In genomic region chr16:4660454-4661007, GRCh38 we compare ENCODE assay signal across 8 cellular contexts. TPM values are rescaled to one million over a fixed set of nuclear protein-coding genes. Genes with fewer than 3 reads are reported as not detected.
DNase-seq lines count a peak whose midpoint lies in the region; ATAC-seq and TF ChIP-seq lines count a peak whose summit lies in the region.
"Had no signal": no experiment of that assay in that cellular context is flagged by ENCODE, and none has a peak within 500 bp of the region (broad histone marks: within the 10 kb centered on the region; RNA-seq: fewer than 3 reads in every experiment).

No MANE protein-coding gene starts in this region.

- no peaks in the 10 kb centered on the region for H3K9me3 Mint-ChIP-seq in natural killer cell

- DNase-seq in activated CD4-positive, alpha-beta T cell treated with anti-CD3 and anti-CD28 coated beads for 4 hours = peak; percentile 79 to 81
- peak in 54 of 61 donors; percentile 18 to 95 (median 76) for DNase-seq in caudate nucleus (lab: John Stamatoyannopoulos, UW)
- DNase-seq in natural killer cell = peak; percentile 40
- peak; percentile 40 for DNase-seq in stromal cell of bone marrow (ENCODE audit: low read depth)
- DNase-seq in colonic mucosa = no peak

- no peak overlapping the region for H3K4me3 ChIP-seq in colonic mucosa
- H3K4me3 ChIP-seq: skin epidermis had no signal

- peaks cover 29 to 36% of the 10 kb centered on the region in 2 donors for H3K4me1 Mint-ChIP-seq in natural killer cell

- H3K9me3 ChIP-seq in colonic mucosa = no peaks in the 10 kb centered on the region

- no peaks in the 10 kb centered on the region for H3K27me3 ChIP-seq in colonic mucosa

- no peak overlapping the region for H3K9ac ChIP-seq in colonic mucosa (ENCODE audit: low read depth in 2 of 2, low read length in 2 of 2)

- peak overlapping the region; percentile 69 for H3K4me3 Mint-ChIP-seq in natural killer cell

- TF ChIP-seq CTCF in natural killer cell (IDR thresholded peaks at IDR 0.05) = no peak
- TF ChIP-seq CTCF in colonic mucosa (IDR thresholded peaks at IDR 0.05) = no peak

- intact Hi-C loops in natural killer cell (cut with micrococcal nuclease) (no loop called here), colonic mucosa (cut with DNase I) (no loop called here)

- peak overlapping the region; percentile 61 to 77 for H3K27ac Mint-ChIP-seq in natural killer cell

- H3K36me3 Mint-ChIP-seq in natural killer cell = no peaks in the 10 kb centered on the region

- H3K27me3 Mint-ChIP-seq in natural killer cell (ENCODE audit: low read depth in 2 of 2) = no peaks in the 10 kb centered on the region

- peak; percentile 38 for ATAC-seq in HG03442 (IDR thresholded peaks at IDR 0.05; ENCODE audit: unreplicated experiment)
- ATAC-seq in natural killer cell = peak; percentile 38 to 73 (median 66)
- no peak for ATAC-seq in HG02884 (IDR thresholded peaks at IDR 0.05; ENCODE audit: unreplicated experiment)

- H3K27ac ChIP-seq in caudate nucleus (ENCODE audit: low read depth, low read length) (peak overlapping the region; percentile 95), colonic mucosa (no peak overlapping the region)

- peaks cover 12% of the 10 kb centered on the region for H3K36me3 ChIP-seq in colonic mucosa

- peaks cover 22% of the 10 kb centered on the region for H3K4me1 ChIP-seq in colonic mucosa

RNA-seq across cellular contexts. Expression of gene NUDT16L1, which starts 32.8 kb away (rescaled TPM):
- 10 to 100 TPM; 30.8 to 39.1 (median 35.0) TPM for total RNA-seq in natural killer cell
- total RNA-seq in colonic mucosa = 10 to 100 TPM; 50.7 to 80.1 TPM

RNA-seq across cellular contexts. Expression of gene MGRN1, which starts 35.9 kb away (rescaled TPM):
- 100 to 1,000 TPM; 102 to 106 (median 105) TPM for total RNA-seq in natural killer cell
- total RNA-seq in colonic mucosa = 10 to 100 TPM; 75.2 to 79.3 TPM

RNA-seq across cellular contexts. Expression of gene UBALD1, which starts 45.8 kb away (rescaled TPM):
- total RNA-seq in natural killer cell (10 to 100 TPM; 40.8 to 54.4 (median 53.6) TPM), colonic mucosa (10 to 100 TPM; 19.4 to 20.2 TPM)
